Comparison of ENCODE assay signal across 8 cellular contexts in genomic region chr17:39165178-39165843, GRCh38. TPM values are rescaled to one million over a fixed set of nuclear protein-coding genes. Genes with fewer than 3 reads are reported as not detected.
DNase-seq lines count a peak whose midpoint lies in the region; ATAC-seq, FAIRE-seq and TF ChIP-seq lines count a peak whose summit lies in the region.

No MANE protein-coding gene starts in this region.

- H3K36me3 ChIP-seq in H7 (replicated peaks; ENCODE audit: control insufficient read depth, insufficient read depth, low read length) (no peaks in the 10 kb centered on the region), astrocyte (ENCODE audit: insufficient read depth, low read length) (no peaks in the 10 kb centered on the region), keratinocyte (ENCODE audit: control insufficient read depth in 2 of 2, extremely low read depth in 1 of 2, insufficient read depth in 2 of 2, low read length in 2 of 2) (no peaks in the 10 kb centered on the region)

- ATAC-seq in stimulated activated effector memory CD8-positive, alpha-beta T cell treated with anti-CD3 and anti-CD28 coated beads, Interleukin-12 subunit alpha, Interleukin-12 subunit beta, amount 100 ng/mL, for 72 hours, result peak; percentile 41

- peaks cover 4% of the 10 kb centered on the region for H3K4me1 ChIP-seq in astrocyte (ENCODE audit: insufficient read depth, low read length)
- peaks cover 9% of the 10 kb centered on the region for H3K4me1 ChIP-seq in keratinocyte (ENCODE audit: control insufficient read depth, extremely low read depth, insufficient read depth, low read length)

- peaks cover 5% of the 10 kb centered on the region for H3K4me1 Mint-ChIP-seq in astrocyte (ENCODE audit: low read depth, unreplicated experiment)
- peaks cover 25% of the 10 kb centered on the region for H3K4me1 Mint-ChIP-seq in stimulated activated effector memory CD8-positive, alpha-beta T cell treated with anti-CD3 and anti-CD28 coated beads, Interleukin-12 subunit alpha, Interleukin-12 subunit beta, amount 100 ng/mL, for 72 hours

- DNase-seq in H7, result peak; percentile 79
- no peak for DNase-seq in astrocyte (ENCODE audit: low read depth)
- DNase-seq in keratinocyte (ENCODE audit: low read depth, low spot score), result no peak
- DNase-seq in stimulated activated effector memory CD8-positive, alpha-beta T cell treated with anti-CD3 and anti-CD28 coated beads, Interleukin-12 subunit alpha, Interleukin-12 subunit beta, amount 100 ng/mL, for 72 hours (ENCODE audit: low spot score in 2 of 2), result no peak
- no peak for DNase-seq in NCI-H748 treated with DMSO at 0.1 percent for 48 hours (lab: John Stamatoyannopoulos, UW)
- DNase-seq in stimulated activated CD4-positive, alpha-beta T cell treated with anti-CD3 and anti-CD28 coated beads, Interleukin-1b, Interleukin-23, amount 100 ng/mL, for 48 hours, result no peak
- no peak for DNase-seq in amniotic stem cell (lab: John Stamatoyannopoulos, UW)
- no peak for DNase-seq in COR-L47 (lab: John Stamatoyannopoulos, UW)

- H3K9me3 ChIP-seq in astrocyte (ENCODE audit: insufficient read depth, low read depth, low read length) (no peaks in the 10 kb centered on the region), keratinocyte (ENCODE audit: control insufficient read depth, low read depth, low read length) (no peaks in the 10 kb centered on the region)

- peaks cover 32% of the 10 kb centered on the region for H3K27me3 Mint-ChIP-seq in astrocyte (ENCODE audit: low read depth, unreplicated experiment)

- H3K4me2 ChIP-seq in astrocyte (ENCODE audit: low read length) (peak overlapping the region; percentile 86), keratinocyte (ENCODE audit: control insufficient read depth, extremely low read depth, insufficient read depth, low read depth, low read length) (peak overlapping the region; percentile 73)

- H3K9me3 Mint-ChIP-seq in astrocyte (ENCODE audit: unreplicated experiment), result no peaks in the 10 kb centered on the region
- no peaks in the 10 kb centered on the region for H3K9me3 Mint-ChIP-seq in stimulated activated effector memory CD8-positive, alpha-beta T cell treated with anti-CD3 and anti-CD28 coated beads, Interleukin-12 subunit alpha, Interleukin-12 subunit beta, amount 100 ng/mL, for 72 hours

- peak overlapping the region; percentile 83 for H3K4me3 ChIP-seq in H7 (ENCODE audit: insufficient read depth, low read depth, low read length)
- H3K4me3 ChIP-seq in astrocyte (ENCODE audit: insufficient read depth, low read depth, low read length), result peak overlapping the region; percentile 53
- H3K4me3 ChIP-seq in keratinocyte (ENCODE audit: control insufficient read depth in 2 of 3, extremely low read depth in 1 of 3, insufficient read depth in 2 of 3, low read depth in 1 of 3, low read length in 3 of 3), result peak overlapping the region in 1 of 3 experiments; percentile 52

- FAIRE-seq in astrocyte (lab: Jason Lieb, UNC) (no peak), keratinocyte (lab: Jason Lieb, UNC) (no peak)

- no peaks in the 10 kb centered on the region for H3K9me1 ChIP-seq in keratinocyte (ENCODE audit: control insufficient read depth, extremely low read depth, insufficient read depth, low read length)

- TF ChIP-seq CTCF in astrocyte (IDR thresholded peaks at IDR 0.05; ENCODE audit: insufficient read depth, low read depth, low read length) (no peak), keratinocyte (optimal IDR thresholded peaks at IDR 0.05 in 1 of 3, IDR thresholded peaks at IDR 0.05 in 1 of 3, conservative IDR thresholded peaks at IDR 0.05 in 1 of 3; ENCODE audit: extremely low read depth in 1 of 3, insufficient read depth in 2 of 3, low read length in 3 of 3) (no peak)

- H3K27ac ChIP-seq in astrocyte (ENCODE audit: low read depth, low read length) (no peak overlapping the region), keratinocyte (ENCODE audit: control insufficient read depth, insufficient read depth, low read length) (no peak overlapping the region)

- H3K27me3 ChIP-seq in H7 (ENCODE audit: control insufficient read depth, insufficient read depth, low read length), result peaks cover 25% of the 10 kb centered on the region
- peaks cover 41% of the 10 kb centered on the region for H3K27me3 ChIP-seq in astrocyte (ENCODE audit: insufficient read depth, low read length)
- H3K27me3 ChIP-seq in keratinocyte (ENCODE audit: control insufficient read depth, extremely low read depth, insufficient read depth, low read length), result peaks cover 15% of the 10 kb centered on the region

- H3K79me2 ChIP-seq in astrocyte (ENCODE audit: insufficient read depth, low read length) (no peaks in the 10 kb centered on the region), keratinocyte (ENCODE audit: control insufficient read depth, insufficient read depth, low read length) (no peaks in the 10 kb centered on the region)

- dilution Hi-C loops in keratinocyte (cut with MboI; ENCODE audit: extremely low pct_ligation_motif_present, low sequenced_read_pairs), result no loop called here

- H2AFZ ChIP-seq in astrocyte (ENCODE audit: low read depth, low read length) (peak overlapping the region; percentile 79), keratinocyte (ENCODE audit: control insufficient read depth, low read length) (peak overlapping the region; percentile 76)

- H3K9ac ChIP-seq in astrocyte (ENCODE audit: low read length), result no peak overlapping the region
- H3K9ac ChIP-seq in keratinocyte (ENCODE audit: control insufficient read depth, extremely low read depth, insufficient read depth, low read length), result no peak overlapping the region

- H3K27ac Mint-ChIP-seq in astrocyte (ENCODE audit: unreplicated experiment), result peak overlapping the region; percentile 14
- H3K27ac Mint-ChIP-seq in stimulated activated effector memory CD8-positive, alpha-beta T cell treated with anti-CD3 and anti-CD28 coated beads, Interleukin-12 subunit alpha, Interleukin-12 subunit beta, amount 100 ng/mL, for 72 hours, result peak overlapping the region; percentile 15

- H3K36me3 Mint-ChIP-seq in astrocyte (ENCODE audit: low read depth, unreplicated experiment), result no peaks in the 10 kb centered on the region
- no peaks in the 10 kb centered on the region for H3K36me3 Mint-ChIP-seq in stimulated activated effector memory CD8-positive, alpha-beta T cell treated with anti-CD3 and anti-CD28 coated beads, Interleukin-12 subunit alpha, Interleukin-12 subunit beta, amount 100 ng/mL, for 72 hours

- peak overlapping the region; percentile 80 for H3K4me3 Mint-ChIP-seq in astrocyte (ENCODE audit: unreplicated experiment)
- H3K4me3 Mint-ChIP-seq in stimulated activated effector memory CD8-positive, alpha-beta T cell treated with anti-CD3 and anti-CD28 coated beads, Interleukin-12 subunit alpha, Interleukin-12 subunit beta, amount 100 ng/mL, for 72 hours, result peak overlapping the region; percentile 78

- no peaks in the 10 kb centered on the region for H4K20me1 ChIP-seq in astrocyte (ENCODE audit: insufficient read depth, low read length)
- no peaks in the 10 kb centered on the region for H4K20me1 ChIP-seq in keratinocyte (ENCODE audit: control insufficient read depth, extremely low read depth, insufficient read depth, low read length)

RNA-seq across cellular contexts. Expression of gene ARL5C, which starts 0.7 kb away (rescaled TPM):
- not detected in 2 replicates for total RNA-seq in H7 (2014; rRNA removed; shearing (Covaris generic))
- not detected in 2 replicates for total RNA-seq in astrocyte
- polyA plus RNA-seq in keratinocyte, result not detected in 3 replicates
- polyA plus RNA-seq in keratinocyte (2011; ENCODE audit: low read depth), result not detected
- polyA plus RNA-seq in keratinocyte (2011; cell fraction: cytosol; rRNA removed), result not detected in 2 replicates
- polyA plus RNA-seq in keratinocyte (2011; cell fraction: nucleus; rRNA removed), result not detected in 2 replicates
- polyA plus RNA-seq in keratinocyte (2012; ENCODE audit: low replicate concordance), result not detected in 2 replicates
- polyA minus RNA-seq in keratinocyte, result not detected in 3 replicates
- not detected for polyA minus RNA-seq in keratinocyte (2011; cell fraction: cytosol; rRNA and poly(A)+ RNA removed)
- not detected in 2 replicates for polyA minus RNA-seq in keratinocyte (2011; cell fraction: nucleus; rRNA and poly(A)+ RNA removed)

RNA-seq across cellular contexts. Expression of gene PLXDC1, which starts 13.9 kb away (rescaled TPM):
- 0.18 and 0.38 TPM in 2 replicates for total RNA-seq in H7 (2014; rRNA removed; shearing (Covaris generic))
- 8.9 and 13.8 TPM in 2 replicates for total RNA-seq in astrocyte
- 0.06 to 0.35 TPM (median 0.33 TPM) in 3 replicates for polyA plus RNA-seq in keratinocyte
- not detected for polyA plus RNA-seq in keratinocyte (2011; ENCODE audit: low read depth)
- 0.08 TPM in 1 of 2 replicates, not detected in the other for polyA plus RNA-seq in keratinocyte (2011; cell fraction: cytosol; rRNA removed)
- polyA plus RNA-seq in keratinocyte (2011; cell fraction: nucleus; rRNA removed), result 0.65 and 0.93 TPM in 2 replicates
- not detected in 2 replicates for polyA plus RNA-seq in keratinocyte (2012; ENCODE audit: low replicate concordance)
- 0.73 TPM in 1 of 3 replicates, not detected in the others for polyA minus RNA-seq in keratinocyte
- not detected for polyA minus RNA-seq in keratinocyte (2011; cell fraction: cytosol; rRNA and poly(A)+ RNA removed)
- 0.74 and 1.9 TPM in 2 replicates for polyA minus RNA-seq in keratinocyte (2011; cell fraction: nucleus; rRNA and poly(A)+ RNA removed)

RNA-seq across cellular contexts. Expression of gene CACNB1, which starts 32.2 kb away (rescaled TPM):
- 3.8 and 9.1 TPM in 2 replicates for total RNA-seq in H7 (2014; rRNA removed; shearing (Covaris generic))
- 16.6 and 16.9 TPM in 2 replicates for total RNA-seq in astrocyte
- 3.7 to 7.0 TPM (median 4.0 TPM) in 3 replicates for polyA plus RNA-seq in keratinocyte
- polyA plus RNA-seq in keratinocyte (2011; ENCODE audit: low read depth), result not detected
- 3.0 and 3.3 TPM in 2 replicates for polyA plus RNA-seq in keratinocyte (2011; cell fraction: cytosol; rRNA removed)
- 18.2 and 27.9 TPM in 2 replicates for polyA plus RNA-seq in keratinocyte (2011; cell fraction: nucleus; rRNA removed)
- polyA plus RNA-seq in keratinocyte (2012; ENCODE audit: low replicate concordance), result 2.2 and 5.3 TPM in 2 replicates
- 7.5 to 16.2 TPM (median 13.2 TPM) in 3 replicates for polyA minus RNA-seq in keratinocyte
- 2.9 TPM for polyA minus RNA-seq in keratinocyte (2011; cell fraction: cytosol; rRNA and poly(A)+ RNA removed)
- polyA minus RNA-seq in keratinocyte (2011; cell fraction: nucleus; rRNA and poly(A)+ RNA removed), result 6.5 and 10.3 TPM in 2 replicates

RNA-seq across cellular contexts. Expression of gene RPL19, which starts 34.8 kb away (rescaled TPM):
- total RNA-seq in H7 (2014; rRNA removed; shearing (Covaris generic)), result 2,113 and 2,304 TPM in 2 replicates
- 1,346 and 1,451 TPM in 2 replicates for total RNA-seq in astrocyte
- polyA plus RNA-seq in keratinocyte, result 1,747 to 2,007 TPM (median 1,957 TPM) in 3 replicates
- 2,951 TPM for polyA plus RNA-seq in keratinocyte (2011; ENCODE audit: low read depth)
- 1,535 and 2,525 TPM in 2 replicates for polyA plus RNA-seq in keratinocyte (2011; cell fraction: cytosol; rRNA removed)
- polyA plus RNA-seq in keratinocyte (2011; cell fraction: nucleus; rRNA removed), result 651 and 665 TPM in 2 replicates
- 1,811 and 1,919 TPM in 2 replicates for polyA plus RNA-seq in keratinocyte (2012; ENCODE audit: low replicate concordance)
- polyA minus RNA-seq in keratinocyte, result 431 to 851 TPM (median 823 TPM) in 3 replicates
- 1,075 TPM for polyA minus RNA-seq in keratinocyte (2011; cell fraction: cytosol; rRNA and poly(A)+ RNA removed)
- polyA minus RNA-seq in keratinocyte (2011; cell fraction: nucleus; rRNA and poly(A)+ RNA removed), result 158 and 187 TPM in 2 replicates
